ENCODE assay signal across 26 cellular contexts in genomic region chr20:35571566-35571965, GRCh38. TPM values are rescaled to one million over a fixed set of nuclear protein-coding genes. Genes with fewer than 3 reads are reported as not detected.
"Had no signal": no experiment of that assay in that cellular context is flagged by ENCODE, and none has a peak within 500 bp of the region (broad histone marks: within the 10 kb centered on the region; RNA-seq: fewer than 3 reads in every experiment).

No MANE protein-coding gene starts in this region.

- H3K27me3 ChIP-seq: esophagus muscularis mucosa, gastrocnemius medialis, heart right ventricle, thyroid gland, upper lobe of left lung had no signal

- H3K36me3 ChIP-seq: esophagus muscularis mucosa, gastrocnemius medialis, heart right ventricle, thyroid gland, upper lobe of left lung had no signal

- ATAC-seq: effector memory CD8-positive, alpha-beta T cell; gastrocnemius medialis; heart right ventricle; left lobe of liver; naive thymus-derived CD8-positive, alpha-beta T cell; sciatic nerve had no signal

- H3K9me3 ChIP-seq: gastrocnemius medialis, thyroid gland had no signal

- DNase-seq: effector memory CD8-positive, alpha-beta T cell; gastrocnemius medialis; heart right ventricle; hypothalamus; kidney glomerular epithelial cell; mammary epithelial cell; naive thymus-derived CD8-positive, alpha-beta T cell; posterior cingulate gyrus; stimulated activated CD4-positive, alpha-beta T cell treated with anti-CD3 and anti-CD28 coated beads, Interleukin-2, amount 100 ng/mL, for 24 hours; stimulated activated CD4-positive, alpha-beta T cell treated with anti-CD3 and anti-CD28 coated beads, Interleukin-4, amount 100 ng/mL, for 4 hours; stimulated activated naive CD4-positive, alpha-beta T cell; thyroid gland; upper lobe of left lung had no signal

- H3K4me3 Mint-ChIP-seq: dendritic cell treated with granulocyte-macrophage colony-stimulating factor and Interleukin-4, amounts not matched to agents 40 ng/mL and 50 ng/mL, for 4 days; effector memory CD8-positive, alpha-beta T cell; naive thymus-derived CD8-positive, alpha-beta T cell had no signal

- H3K4me1 Mint-ChIP-seq: naive thymus-derived CD8-positive, alpha-beta T cell had no signal

- H3K9me3 Mint-ChIP-seq: dendritic cell treated with granulocyte-macrophage colony-stimulating factor and Interleukin-4, amounts not matched to agents 40 ng/mL and 50 ng/mL, for 4 days had no signal

- H3K27ac ChIP-seq: epithelial cell of prostate, esophagus muscularis mucosa, gastrocnemius medialis, heart right ventricle, skin epidermis, thyroid gland, upper lobe of left lung had no signal

- H3K4me1 ChIP-seq: esophagus muscularis mucosa, gastrocnemius medialis, heart right ventricle, thyroid gland, upper lobe of left lung had no signal

- H3K27ac Mint-ChIP-seq: dendritic cell treated with granulocyte-macrophage colony-stimulating factor and Interleukin-4, amounts not matched to agents 40 ng/mL and 50 ng/mL, for 4 days; effector memory CD8-positive, alpha-beta T cell had no signal

- H3K4me3 ChIP-seq: esophagus muscularis mucosa, gastrocnemius medialis, heart right ventricle, skin epidermis, thyroid gland, upper lobe of left lung had no signal

RNA-seq across cellular contexts. Expression of gene C20orf173, which starts 42.1 kb away (rescaled TPM):
- total RNA-seq: esophagus muscularis mucosa; fibroblast of villous mesenchyme; gastrocnemius medialis; heart right ventricle; left lobe of liver; lower leg skin; mammary epithelial cell; mesenteric fat pad; mononuclear cell; naive thymus-derived CD8-positive, alpha-beta T cell; osteocyte; pulmonary artery endothelial cell; sciatic nerve; thyroid gland; upper lobe of left lung had no signal
- polyA plus RNA-seq: heart right ventricle; mammary epithelial cell; naive thymus-derived CD8-positive, alpha-beta T cell; neural cell had no signal
